In the genomic region with DNA sequence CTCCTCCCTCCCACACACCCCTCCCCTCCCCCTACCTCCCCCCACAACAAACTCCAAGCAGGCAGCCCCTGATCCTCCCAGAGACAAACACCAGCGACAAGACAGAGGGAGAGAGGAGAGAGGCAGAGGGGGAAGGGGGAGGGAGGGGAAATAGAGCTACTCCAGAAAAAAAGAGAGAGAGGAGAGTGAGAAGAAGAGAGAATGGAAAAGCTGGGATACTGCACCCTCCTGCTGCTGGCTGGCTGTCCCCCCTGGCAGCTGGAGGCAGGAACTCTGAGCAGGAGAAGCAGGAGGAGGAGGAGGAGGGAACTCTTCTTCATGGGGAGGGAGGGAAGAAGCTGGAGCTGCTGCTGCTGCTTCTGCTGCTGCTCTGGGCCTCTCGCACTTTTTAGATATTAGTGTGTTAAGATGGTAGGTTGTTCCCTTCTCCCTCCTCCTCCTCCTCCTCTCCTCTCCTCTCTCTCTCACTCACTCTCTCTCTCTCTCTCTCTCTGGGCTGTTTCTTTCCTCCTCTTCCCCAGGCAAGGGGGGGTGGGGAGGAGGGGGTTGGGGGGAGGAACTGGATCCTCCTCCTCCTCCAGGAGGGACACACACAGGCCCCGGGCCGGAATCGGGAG, we compare ENCODE assay signal across 8 cellular contexts. TPM values are rescaled to one million over a fixed set of nuclear protein-coding genes. Genes with fewer than 3 reads are reported as not detected.
DNase-seq lines count a peak whose midpoint lies in the region; ATAC-seq lines count a peak whose summit lies in the region.

No MANE protein-coding gene starts in this region.

- DNase-seq in G401 (ENCODE audit: low spot score) (peak; percentile 74), NCI-H774 (lab: John Stamatoyannopoulos, UW) (peak; percentile 35), germinal center (ENCODE audit: low spot score) (peak; percentile 23), nucleus accumbens (lab: John Stamatoyannopoulos, UW) (peak in 41 of 56 donors; percentile 20 to 87 (median 70)), inferior parietal cortex (ENCODE audit: extremely low spot score) (no peak)
- DNase-seq in activated T-cell treated with anti-CD3 and anti-CD28 coated beads, Interleukin-2, amount 50 U/mL, for 1 hour = peak; percentile 56

- in situ Hi-C loops in G401 (cut with HindIII; ENCODE audit: low sequenced_read_pairs) = no loop called here

- ATAC-seq in HG03159 (IDR thresholded peaks at IDR 0.05; ENCODE audit: unreplicated experiment) (peak; percentile 18), GM21360 (IDR thresholded peaks at IDR 0.05; ENCODE audit: unreplicated experiment) (no peak)

RNA-seq across cellular contexts. Expression of gene PHF21A, which starts 0.4 kb away (rescaled TPM):
- 2.5 and 6.7 TPM in 2 replicates for total RNA-seq in G401 (2014; rRNA removed; shearing (Covaris generic))
